ENCODE assay signal across 7 cellular contexts in genomic region chr1:70528591-70529333, GRCh38.
DNase-seq lines count a peak whose midpoint lies in the region; ATAC-seq, FAIRE-seq and TF ChIP-seq lines count a peak whose summit lies in the region.

No MANE protein-coding gene starts in this region.

- WGBS in pancreas, 2 donors, result 21 to 28% methylated on average over 12 of the region's 12 CpGs

- H3K36me3 ChIP-seq in pancreas, result no peaks in the 10 kb centered on the region

- no peaks in the 10 kb centered on the region for H3K9me3 ChIP-seq in pancreas

- H3K4me1 ChIP-seq in pancreas, result no peaks in the 10 kb centered on the region

- TF ChIP-seq CTCF in pancreas (IDR thresholded peaks at IDR 0.05), result peak in 3 of 4 donors; percentile 37 to 49 (median 38)

- intact Hi-C loops in pancreas (cut with DNase I), result loop anchor here in 1 of 3 donors (10.0 kb wide), 1 partner anchor 526 kb away; no protein-coding TSS in a partner anchor

- H3K27me3 ChIP-seq in pancreas, result no peaks in the 10 kb centered on the region

- in situ Hi-C loops in SK-MEL-5 (cut with HindIII; ENCODE audit: low pct_unique_long_range_greater_than_20kb, low sequenced_read_pairs), result no loop called here

- H3K4me3 ChIP-seq in pancreas, result no peak overlapping the region

- DNase-seq in Daoy (ENCODE audit: low read depth), result peak; percentile 27
- peak; percentile 29 for DNase-seq in HTR-8/SVneo (ENCODE audit: insufficient read length, low spot score)
- peak; percentile 51 for DNase-seq in SK-MEL-5 (ENCODE audit: low read depth, low spot score)
- DNase-seq in fibroblast of the conjunctiva (ENCODE audit: low read depth), result peak; percentile 13
- DNase-seq in pancreas, result peak in 2 of 6 donors; percentile 18 to 36

- ATAC-seq in GM19023 (IDR thresholded peaks at IDR 0.05; ENCODE audit: unreplicated experiment), result peak; percentile 71
- peak; percentile 53 to 92 (median 88) for ATAC-seq in pancreas
- no peak for ATAC-seq in GM18520 (IDR thresholded peaks at IDR 0.05; ENCODE audit: unreplicated experiment)

- H3K27ac ChIP-seq in pancreas, result no peak overlapping the region

- FAIRE-seq in HTR-8/SVneo (lab: Jason Lieb, UNC), result no peak
- FAIRE-seq in pancreas (lab: Jason Lieb, UNC), result no peak
